Comparison of ENCODE assay signal across 18 cellular contexts in the genomic region with DNA sequence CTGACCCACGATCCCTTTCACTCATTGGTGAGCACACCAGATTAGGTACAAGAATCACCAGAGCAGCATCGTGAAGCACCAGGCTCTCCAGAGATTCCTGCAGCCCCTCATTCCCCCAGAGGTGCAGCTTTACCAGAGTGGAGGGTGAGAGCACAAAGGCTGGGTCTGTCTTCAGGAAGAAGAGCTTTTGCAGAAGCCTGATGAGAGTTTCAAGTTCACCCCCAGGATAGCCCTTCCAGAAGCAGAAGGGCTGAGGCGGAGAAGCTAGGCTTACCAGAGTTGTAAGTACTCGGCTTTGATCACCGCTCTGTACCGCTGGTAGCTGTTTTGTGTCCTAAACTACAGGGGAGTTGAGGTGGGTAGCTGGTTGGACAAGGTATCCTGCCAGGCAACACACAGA. TPM values are rescaled to one million over a fixed set of nuclear protein-coding genes. Genes with fewer than 3 reads are reported as not detected.
"Had no signal": no experiment of that assay in that cellular context is flagged by ENCODE, and none has a peak within 500 bp of the region (broad histone marks: within the 10 kb centered on the region; RNA-seq: fewer than 3 reads in every experiment).

No MANE protein-coding gene starts in this region.

- H3K4me3 ChIP-seq: adrenal gland, coronary artery, left lung, right lobe of liver, smooth muscle cell, thyroid gland had no signal

- ATAC-seq: left lung; naive thymus-derived CD8-positive, alpha-beta T cell; right lobe of liver had no signal

- DNase-seq: activated B cell treated with CpG ODN at 0.5 μM for 24 hours; activated effector memory CD4-positive, alpha-beta T cell treated with anti-CD3 and anti-CD28 coated beads, Interleukin-2, amount 50 U/mL, for 16 hours; activated T-cell treated with anti-CD3 and anti-CD28 coated beads, Interleukin-2, amount 50 U/mL, for 1 hour; adrenal gland; central memory CD4-positive, alpha-beta T cell; foreskin fibroblast; hippocampal formation; kidney; naive thymus-derived CD8-positive, alpha-beta T cell; right lobe of liver; SW 1271 had no signal

- H3K9me3 ChIP-seq: adrenal gland, left lung, right lobe of liver, thyroid gland had no signal

- H3K27me3 Mint-ChIP-seq: activated B cell treated with CpG ODN at 0.5 μM for 24 hours; activated naive CD4-positive, alpha-beta T cell treated with anti-CD3 and anti-CD28 coated beads, Interleukin-2, amount 50 U/mL, for 24 hours; memory B cell had no signal

- H3K27ac Mint-ChIP-seq: activated naive CD4-positive, alpha-beta T cell treated with anti-CD3 and anti-CD28 coated beads, Interleukin-2, amount 50 U/mL, for 24 hours; memory B cell had no signal

- H3K4me3 Mint-ChIP-seq: activated B cell treated with CpG ODN at 0.5 μM for 24 hours; activated naive CD4-positive, alpha-beta T cell treated with anti-CD3 and anti-CD28 coated beads, Interleukin-2, amount 50 U/mL, for 24 hours; memory B cell; naive thymus-derived CD8-positive, alpha-beta T cell; T-helper 2 cell treated with Interferon-gamma antibody and Interleukin-4, amounts not matched to agents 5 μg/mL and 100 μg/mL, for 36 hours had no signal

- H3K9me3 Mint-ChIP-seq: activated B cell treated with CpG ODN at 0.5 μM for 24 hours; activated naive CD4-positive, alpha-beta T cell treated with anti-CD3 and anti-CD28 coated beads, Interleukin-2, amount 50 U/mL, for 24 hours; memory B cell; naive thymus-derived CD8-positive, alpha-beta T cell; T-helper 2 cell treated with Interferon-gamma antibody and Interleukin-4, amounts not matched to agents 5 μg/mL and 100 μg/mL, for 36 hours had no signal

- H3K27ac ChIP-seq: coronary artery, left lung, right lobe of liver had no signal

- H3K27me3 ChIP-seq: adrenal gland, right lobe of liver, thyroid gland had no signal

RNA-seq across cellular contexts. Expression of a gene that starts 3.1 kb away (rescaled TPM):
- total RNA-seq: smooth muscle cell had no signal
